ENCODE assay signal across 22 cellular contexts in genomic region chr5:149365418-149365817, GRCh38. TPM values are rescaled to one million over a fixed set of nuclear protein-coding genes. Genes with fewer than 3 reads are reported as not detected.
A peak's percentile ranks its signal among the peaks of the same experiment; 100 is the strongest.
DNase-seq lines count a peak whose midpoint lies in the region; ATAC-seq and TF ChIP-seq lines count a peak whose summit lies in the region.
"Had no signal": no experiment of that assay in that cellular context is flagged by ENCODE, and none has a peak within 500 bp of the region (broad histone marks: within the 10 kb centered on the region; RNA-seq: fewer than 3 reads in every experiment).

No MANE protein-coding gene starts in this region.

- H3K4me1 Mint-ChIP-seq in activated T-helper 17 cell treated with anti-CD3 and anti-CD28 coated beads, Interleukin-2, amount 50 U/mL, for 72 hours = peaks cover 11% of the 10 kb centered on the region
- no peaks in the 10 kb centered on the region for H3K4me1 Mint-ChIP-seq in Caco-2 (ENCODE audit: low read depth, unreplicated experiment)

- no peaks in the 10 kb centered on the region for H3K9me3 ChIP-seq in esophagus squamous epithelium
- H3K9me3 ChIP-seq in Caco-2 = no peaks in the 10 kb centered on the region
- H3K9me3 ChIP-seq: A549, BE2C, SJSA1 had no signal

- H3K36me3 ChIP-seq in esophagus squamous epithelium (no peaks in the 10 kb centered on the region), Caco-2 (ENCODE audit: control insufficient read depth, insufficient read depth, low read length) (no peaks in the 10 kb centered on the region)
- H3K36me3 ChIP-seq: BE2C, SJSA1 had no signal

- H3K27me3 ChIP-seq in esophagus squamous epithelium (no peaks in the 10 kb centered on the region), Caco-2 (replicated peaks; ENCODE audit: control insufficient read depth, insufficient read depth, low read length) (no peaks in the 10 kb centered on the region)
- H3K27me3 ChIP-seq: BE2C, SJSA1 had no signal

- H3K4me1 ChIP-seq in esophagus squamous epithelium (peaks cover 0 to 23% (median 3%) of the 10 kb centered on the region in 3 donors), Caco-2 (peaks cover 4% of the 10 kb centered on the region; the same call in 1 of the 2 replicates)
- H3K4me1 ChIP-seq: BE2C had no signal

- peak overlapping the region in 3 of 4 donors; percentile 28 to 70 (median 47) for H3K27ac ChIP-seq in esophagus squamous epithelium
- H3K27ac ChIP-seq: A549, HL-60, KMS-11 had no signal

- peak; percentile 47 for ATAC-seq in activated T-helper 17 cell treated with anti-CD3 and anti-CD28 coated beads, Interleukin-2, amount 50 U/mL, for 72 hours (replicated peaks)
- no peak for ATAC-seq in HG03439 (IDR thresholded peaks at IDR 0.05; ENCODE audit: unreplicated experiment)
- ATAC-seq: A549, GM12878, Right ventricle myocardium inferior had no signal

- H3K27me3 Mint-ChIP-seq in activated T-helper 17 cell treated with anti-CD3 and anti-CD28 coated beads, Interleukin-2, amount 50 U/mL, for 72 hours = no peaks in the 10 kb centered on the region
- H3K27me3 Mint-ChIP-seq in Caco-2 (ENCODE audit: insufficient read depth, unreplicated experiment) = no peaks in the 10 kb centered on the region

- no peak overlapping the region for H3K27ac Mint-ChIP-seq in activated T-helper 17 cell treated with anti-CD3 and anti-CD28 coated beads, Interleukin-2, amount 50 U/mL, for 72 hours
- no peak overlapping the region for H3K27ac Mint-ChIP-seq in Caco-2 (ENCODE audit: unreplicated experiment)

- no peak for TF ChIP-seq CTCF in esophagus squamous epithelium (IDR thresholded peaks at IDR 0.05)
- no peak for TF ChIP-seq CTCF in Caco-2 (IDR thresholded peaks at IDR 0.05; ENCODE audit: insufficient read depth in 1 of 2, low read depth in 1 of 2, low read length in 1 of 2, severe bottlenecking in 1 of 2, unreplicated experiment in 1 of 2)

- POLR2A ChIA-PET in Caco-2 (lab: Charles Lee) = no interaction called here

- intact Hi-C loops in esophagus squamous epithelium (cut with DNase I) (no loop called here), Caco-2 (cut with micrococcal nuclease; ENCODE audit: unreplicated experiment) (no loop called here)

- H3K36me3 Mint-ChIP-seq in activated T-helper 17 cell treated with anti-CD3 and anti-CD28 coated beads, Interleukin-2, amount 50 U/mL, for 72 hours (ENCODE audit: low read depth) = peaks cover 6% of the 10 kb centered on the region
- H3K36me3 Mint-ChIP-seq in Caco-2 (ENCODE audit: insufficient read depth, unreplicated experiment) = no peaks in the 10 kb centered on the region

- CTCF ChIA-PET in Caco-2 (lab: Charles Lee) = interaction anchor here (0.9 to 2.7 kb wide), 4 partner anchors 7 to 51 kb away, joined by 4 to 40 read pairs (median 4); partner anchors contain the start of gene PCYOX1L

- H3K4me3 ChIP-seq in esophagus squamous epithelium (no peak overlapping the region), Caco-2 (ENCODE audit: low read depth, low read length) (no peak overlapping the region)
- H3K4me3 ChIP-seq: A549, GM12878, SJSA1 had no signal

- no peak overlapping the region for H3K4me3 Mint-ChIP-seq in activated T-helper 17 cell treated with anti-CD3 and anti-CD28 coated beads, Interleukin-2, amount 50 U/mL, for 72 hours
- H3K4me3 Mint-ChIP-seq in Caco-2 (ENCODE audit: unreplicated experiment) = no peak overlapping the region

- peak; percentile 22 for DNase-seq in stimulated activated CD4-positive, alpha-beta T cell treated with anti-CD3 and anti-CD28 coated beads, Interleukin-1b, Interleukin-23, amount 100 ng/mL, for 48 hours
- no peak for DNase-seq in stimulated activated CD4-positive, alpha-beta T cell treated with anti-CD3 and anti-CD28 coated beads, Interleukin-4, amount 100 ng/mL, for 4 hours
- no peak for DNase-seq in esophagus squamous epithelium (lab: John Stamatoyannopoulos, UW)
- DNase-seq in midbrain (lab: John Stamatoyannopoulos, UW) = no peak
- DNase-seq in Caco-2 = no peak
- DNase-seq: BE2C, DMS79, GOT3, HCEC 1CT, NCI-H1694, NCI-H2081 treated with DMSO at 0.1 percent for 48 hours, NCI-H2171 treated with DMSO at 0.1 percent for 48 hours, NCI-H524 treated with DMSO at 0.1 percent for 48 hours had no signal

- no peak for TF ChIP-seq POLR2A in esophagus squamous epithelium (IDR thresholded peaks at IDR 0.05)

- no peaks in the 10 kb centered on the region for H3K9me3 Mint-ChIP-seq in activated T-helper 17 cell treated with anti-CD3 and anti-CD28 coated beads, Interleukin-2, amount 50 U/mL, for 72 hours
- no peaks in the 10 kb centered on the region for H3K9me3 Mint-ChIP-seq in Caco-2 (ENCODE audit: unreplicated experiment)

- BruUV-seq in Caco-2 (replicated peaks; lab: Mats Ljungman, UMichigan) = no TSS peak

- WGBS in esophagus squamous epithelium, 2 donors = 75 to 79% methylated on average over 4 to 6 of the region's 6 CpGs

RNA-seq across cellular contexts. Expression of gene PCYOX1L, which starts 7.6 kb away (rescaled TPM):
- 10 to 100 TPM; 11.9 to 19.7 TPM for total RNA-seq in activated T-helper 17 cell treated with anti-CD3 and anti-CD28 coated beads, Interleukin-2, amount 50 U/mL, for 72 hours
- total RNA-seq in esophagus squamous epithelium (1 to 10 TPM; 2.1 to 4.6 (median 3.1) TPM), Caco-2 (2022) (8.7 and 10.4 TPM in 2 replicates)

RNA-seq across cellular contexts. Expression of gene IL17B, which starts 13.7 kb away (rescaled TPM):
- not detected for total RNA-seq in activated T-helper 17 cell treated with anti-CD3 and anti-CD28 coated beads, Interleukin-2, amount 50 U/mL, for 72 hours
- 1 to 10 TPM in 3 of 4 donors, not detected in 1; 2.0 to 2.5 (median 2.1) TPM for total RNA-seq in esophagus squamous epithelium
- total RNA-seq in Caco-2 (2022) = not detected in 2 replicates
- total RNA-seq: GM12878, HT-29, Right ventricle myocardium inferior had no signal

RNA-seq across cellular contexts. Expression of gene GRPEL2, which starts 20.1 kb away (rescaled TPM):
- total RNA-seq in activated T-helper 17 cell treated with anti-CD3 and anti-CD28 coated beads, Interleukin-2, amount 50 U/mL, for 72 hours = 10 to 100 TPM; 27.6 to 28.1 TPM
- total RNA-seq in esophagus squamous epithelium = 10 to 100 TPM; 23.1 to 43.3 (median 27.1) TPM
- total RNA-seq in Caco-2 (2022) = 33.6 and 36.8 TPM in 2 replicates
